ENCODE assay signal across 18 cellular contexts in the genomic region with DNA sequence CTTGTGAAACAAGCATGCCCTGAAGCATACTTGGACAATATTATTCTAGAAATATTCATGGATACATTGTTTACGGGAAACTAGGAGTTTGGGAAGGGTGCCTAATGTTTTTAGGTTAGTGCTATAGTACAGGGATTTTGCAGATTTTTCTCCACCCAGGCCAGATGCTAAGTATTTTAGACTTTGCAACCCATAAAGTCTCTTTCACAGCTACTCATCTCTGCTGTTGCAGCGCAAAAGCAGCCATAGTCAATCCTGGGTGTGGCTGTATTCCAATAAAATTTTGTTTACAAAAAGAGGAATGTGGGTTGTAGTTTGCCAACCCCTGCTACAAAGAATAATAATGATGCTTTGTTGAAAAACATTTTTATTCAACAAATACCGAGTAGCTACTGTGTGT.
"Had no signal": no experiment of that assay in that cellular context is flagged by ENCODE, and none has a peak within 500 bp of the region (broad histone marks: within the 10 kb centered on the region; RNA-seq: fewer than 3 reads in every experiment).

No MANE protein-coding gene starts in this region.

- FAIRE-seq: endothelial cell of umbilical vein, small intestine, urothelium cell line had no signal

- H3K9me3 Mint-ChIP-seq: natural killer cell, neural crest cell had no signal

- H3K9me3 ChIP-seq: colonic mucosa, gastrocnemius medialis, right atrium auricular region, sigmoid colon, suprapubic skin, thyroid gland had no signal

- H3K27me3 Mint-ChIP-seq: type B pancreatic cell had no signal

- H3K36me3 ChIP-seq: colonic mucosa, gastrocnemius medialis, right atrium auricular region, sigmoid colon, suprapubic skin, thyroid gland had no signal

- H3K27ac ChIP-seq: colonic mucosa, gastrocnemius medialis, right atrium auricular region, sigmoid colon, suprapubic skin, thyroid gland had no signal

- ATAC-seq: gastrocnemius medialis, natural killer cell had no signal

- DNase-seq: colonic mucosa; dermis blood vessel endothelial cell; erythroblast; gastrocnemius medialis; immature natural killer cell; mammary epithelial cell; natural killer cell; sigmoid colon; small intestine; stimulated activated CD4-positive, alpha-beta T cell treated with anti-CD3 and anti-CD28 coated beads, Interleukin-2, amount 100 ng/mL, for 48 hours; stimulated activated naive CD4-positive, alpha-beta T cell treated with Interleukin-2 at 50 U/mL for 16 hours; thyroid gland had no signal

- H3K4me3 Mint-ChIP-seq: immature natural killer cell, natural killer cell, neural crest cell, type B pancreatic cell had no signal

- H3K27me3 ChIP-seq: colonic mucosa, gastrocnemius medialis, right atrium auricular region, sigmoid colon, suprapubic skin, thyroid gland had no signal

- H3K4me3 ChIP-seq: colonic mucosa, gastrocnemius medialis, right atrium auricular region, sigmoid colon, suprapubic skin, thyroid gland had no signal

- H3K36me3 Mint-ChIP-seq: type B pancreatic cell had no signal

- H3K4me1 ChIP-seq: right atrium auricular region, sigmoid colon had no signal

- H3K27ac Mint-ChIP-seq: immature natural killer cell, natural killer cell, type B pancreatic cell had no signal
